In genomic region chr6:167528239-167528638, GRCh38 we compare ENCODE assay signal across 23 cellular contexts.
DNase-seq lines count a peak whose midpoint lies in the region; ATAC-seq and TF ChIP-seq lines count a peak whose summit lies in the region.
"Had no signal": no experiment of that assay in that cellular context is flagged by ENCODE, and none has a peak within 500 bp of the region (broad histone marks: within the 10 kb centered on the region; RNA-seq: fewer than 3 reads in every experiment).

No MANE protein-coding gene starts in this region.

- H3K4me3 Mint-ChIP-seq in stimulated activated naive B cell treated with anti-CD40 and anti-IgM and Interleukin-4, amounts not matched to agents 10 μg/mL and 1 μg/mL and 100 μg/mL, for 72 hours, result no peak overlapping the region
- H3K4me3 Mint-ChIP-seq: CD4-positive, CD25-positive, alpha-beta regulatory T cell; naive B cell had no signal

- TF ChIP-seq POLR2A in lower leg skin (IDR thresholded peaks at IDR 0.05), result no peak

- peak; percentile 44 for ATAC-seq in GM18907 (IDR thresholded peaks at IDR 0.05; ENCODE audit: unreplicated experiment)
- ATAC-seq in GM21529 (IDR thresholded peaks at IDR 0.05; ENCODE audit: unreplicated experiment), result peak; percentile 80
- peak; percentile 70 for ATAC-seq in HG03342 (IDR thresholded peaks at IDR 0.05; ENCODE audit: unreplicated experiment)
- ATAC-seq in stimulated activated naive B cell treated with anti-CD40 and anti-IgM and Interleukin-4, amounts not matched to agents 10 μg/mL and 1 μg/mL and 100 μg/mL, for 72 hours (replicated peaks), result peak; percentile 45 to 60
- ATAC-seq in GM21825 (IDR thresholded peaks at IDR 0.05; ENCODE audit: unreplicated experiment), result no peak
- ATAC-seq: heart right ventricle had no signal

- TF ChIP-seq CTCF in lower leg skin (IDR thresholded peaks at IDR 0.05), result no peak

- H3K36me3 Mint-ChIP-seq in stimulated activated naive B cell treated with anti-CD40 and anti-IgM and Interleukin-4, amounts not matched to agents 10 μg/mL and 1 μg/mL and 100 μg/mL, for 72 hours, result no peaks in the 10 kb centered on the region
- H3K36me3 Mint-ChIP-seq: CD4-positive, CD25-positive, alpha-beta regulatory T cell; naive B cell had no signal

- DNase-seq in stimulated activated naive B cell treated with anti-CD40 and anti-IgM and Interleukin-4, amounts not matched to agents 10 μg/mL and 1 μg/mL and 100 μg/mL, for 72 hours, result no peak
- DNase-seq in lower leg skin (ENCODE audit: low spot score in 2 of 2) (no peak), T1000 (lab: John Stamatoyannopoulos, UW) (no peak)
- DNase-seq: activated CD4-positive, alpha-beta T cell treated with anti-CD3 and anti-CD28 coated beads for 1 hour; activated gamma-delta T cell treated with Interleukin-2 at 50 U/mL for 16 hours; CD4-positive, CD25-positive, alpha-beta regulatory T cell; effector CD8-positive, alpha-beta T cell; erythroblast; foreskin fibroblast; H7; heart right ventricle; Karpas-422; naive B cell; NCI-H146; NCI-H510A treated with DMSO at 0.1 percent for 48 hours; nucleus accumbens; stomach; tibial artery had no signal

- peaks cover 0 to 3% of the 10 kb centered on the region in 2 donors for H3K4me1 Mint-ChIP-seq in stimulated activated naive B cell treated with anti-CD40 and anti-IgM and Interleukin-4, amounts not matched to agents 10 μg/mL and 1 μg/mL and 100 μg/mL, for 72 hours
- H3K4me1 Mint-ChIP-seq: CD4-positive, CD25-positive, alpha-beta regulatory T cell; naive B cell had no signal

- 80 to 84% methylated on average over 2 of the region's 2 CpGs for WGBS in lower leg skin, 2 donors

- H3K27ac Mint-ChIP-seq in stimulated activated naive B cell treated with anti-CD40 and anti-IgM and Interleukin-4, amounts not matched to agents 10 μg/mL and 1 μg/mL and 100 μg/mL, for 72 hours, result no peak overlapping the region
- H3K27ac Mint-ChIP-seq: CD4-positive, CD25-positive, alpha-beta regulatory T cell had no signal

- H3K4me3 ChIP-seq in lower leg skin (ENCODE audit: low read depth, poor library complexity, severe bottlenecking), result no peak overlapping the region
- H3K4me3 ChIP-seq: heart right ventricle, SJSA1, stomach, tibial artery had no signal

- peaks cover 20 to 30% of the 10 kb centered on the region in 2 donors for H3K27me3 Mint-ChIP-seq in stimulated activated naive B cell treated with anti-CD40 and anti-IgM and Interleukin-4, amounts not matched to agents 10 μg/mL and 1 μg/mL and 100 μg/mL, for 72 hours
- H3K27me3 Mint-ChIP-seq: CD4-positive, CD25-positive, alpha-beta regulatory T cell had no signal

- no peaks in the 10 kb centered on the region for H3K9me3 Mint-ChIP-seq in stimulated activated naive B cell treated with anti-CD40 and anti-IgM and Interleukin-4, amounts not matched to agents 10 μg/mL and 1 μg/mL and 100 μg/mL, for 72 hours

- intact Hi-C loops in lower leg skin (cut with DNase I; ENCODE audit: low total_unique reads), result no loop called here
